25 cellular contexts compared by ENCODE assay signal in genomic region chr3:189517981-189518380, GRCh38.
"Had no signal": no experiment of that assay in that cellular context is flagged by ENCODE, and none has a peak within 500 bp of the region (broad histone marks: within the 10 kb centered on the region; RNA-seq: fewer than 3 reads in every experiment).

No MANE protein-coding gene starts in this region.

- H3K9me3 ChIP-seq: neutrophil, thyroid gland, vagina had no signal

- H3K36me3 ChIP-seq: esophagus muscularis mucosa, left ventricle myocardium inferior, neutrophil, sigmoid colon, stomach, thyroid gland, upper lobe of left lung, vagina had no signal

- H3K4me3 Mint-ChIP-seq: activated T-cell treated with anti-CD3 and anti-CD28 coated beads, Interleukin-2, amount 50 U/mL, for 24 hours; activated T-helper 17 cell treated with anti-CD3 and anti-CD28 coated beads, Interleukin-2, amount 50 U/mL, for 72 hours; nephron; stimulated activated naive B cell treated with anti-CD40 and anti-IgM and Interleukin-4, amounts not matched to agents 10 μg/mL and 1 μg/mL and 100 μg/mL, for 72 hours had no signal

- H3K36me3 Mint-ChIP-seq: stimulated activated naive B cell treated with anti-CD40 and anti-IgM and Interleukin-4, amounts not matched to agents 10 μg/mL and 1 μg/mL and 100 μg/mL, for 72 hours had no signal

- H3K4me1 Mint-ChIP-seq: activated T-helper 17 cell treated with anti-CD3 and anti-CD28 coated beads, Interleukin-2, amount 50 U/mL, for 72 hours; nephron; stimulated activated naive B cell treated with anti-CD40 and anti-IgM and Interleukin-4, amounts not matched to agents 10 μg/mL and 1 μg/mL and 100 μg/mL, for 72 hours had no signal

- ATAC-seq: activated T-helper 17 cell treated with anti-CD3 and anti-CD28 coated beads, Interleukin-2, amount 50 U/mL, for 72 hours; stimulated activated naive B cell treated with anti-CD40 and anti-IgM and Interleukin-4, amounts not matched to agents 10 μg/mL and 1 μg/mL and 100 μg/mL, for 72 hours had no signal

- H3K27me3 ChIP-seq: esophagus muscularis mucosa, neutrophil, sigmoid colon, stomach, thyroid gland, upper lobe of left lung, vagina had no signal

- H3K27ac Mint-ChIP-seq: activated T-cell treated with anti-CD3 and anti-CD28 coated beads, Interleukin-2, amount 50 U/mL, for 24 hours; activated T-helper 17 cell treated with anti-CD3 and anti-CD28 coated beads, Interleukin-2, amount 50 U/mL, for 72 hours; nephron; stimulated activated naive B cell treated with anti-CD40 and anti-IgM and Interleukin-4, amounts not matched to agents 10 μg/mL and 1 μg/mL and 100 μg/mL, for 72 hours had no signal

- DNase-seq: activated CD4-positive, alpha-beta T cell treated with anti-CD3 and anti-CD28 coated beads for 4 hours; activated CD4-positive, alpha-beta T cell treated with anti-CD3 and anti-CD28 coated beads, Interleukin-2, amount 50 U/mL, for 48 hours; activated CD8-positive, alpha-beta memory T cell treated with anti-CD3 and anti-CD28 coated beads for 24 hours; activated CD8-positive, alpha-beta memory T cell treated with anti-CD3 and anti-CD28 coated beads, Interleukin-2, amount 50 U/mL, for 4 hours; activated gamma-delta T cell treated with Interleukin-2 at 50 U/mL for 16 hours; activated naive CD4-positive, alpha-beta T cell treated with anti-CD3 and anti-CD28 coated beads, Interleukin-2, amount 50 U/mL, for 16 hours; activated T-cell treated with anti-CD3 and anti-CD28 coated beads, Interleukin-2, amount 50 U/mL, for 24 hours; amniotic stem cell; central memory CD4-positive, alpha-beta T cell; foreskin melanocyte; islet precursor cell; left ventricle myocardium inferior; retina; sigmoid colon; small intestine; stimulated activated naive B cell treated with anti-CD40 and anti-IgM and Interleukin-4, amounts not matched to agents 10 μg/mL and 1 μg/mL and 100 μg/mL, for 72 hours; stomach; thyroid gland; upper lobe of left lung had no signal

- H3K27me3 Mint-ChIP-seq: activated T-helper 17 cell treated with anti-CD3 and anti-CD28 coated beads, Interleukin-2, amount 50 U/mL, for 72 hours had no signal

- H3K27ac ChIP-seq: esophagus muscularis mucosa, left ventricle myocardium inferior, neutrophil, sigmoid colon, stomach, thyroid gland, upper lobe of left lung, vagina had no signal

- H3K4me1 ChIP-seq: esophagus muscularis mucosa, left ventricle myocardium inferior, stomach, upper lobe of left lung, vagina had no signal

- H3K4me3 ChIP-seq: esophagus muscularis mucosa, left ventricle myocardium inferior, lung, sigmoid colon, stomach, thyroid gland, upper lobe of left lung, vagina had no signal
